Comparison of ENCODE assay signal across 8 cellular contexts in genomic region chr12:113462117-113462774, GRCh38. TPM values are rescaled to one million over a fixed set of nuclear protein-coding genes. Genes with fewer than 3 reads are reported as not detected.
DNase-seq lines count a peak whose midpoint lies in the region; ATAC-seq and TF ChIP-seq lines count a peak whose summit lies in the region.

No MANE protein-coding gene starts in this region.

- 9 to 11% (median 10%) methylated on average over 25 of the region's 25 CpGs for WGBS in stomach, 5 donors

- peaks cover 98% of the 10 kb centered on the region for H3K27me3 Mint-ChIP-seq in neural crest cell (ENCODE audit: low read depth)

- H3K4me1 ChIP-seq in HUES6 (ENCODE audit: control insufficient read depth, insufficient read depth, low read length) (peaks cover 35% of the 10 kb centered on the region), PC-3 (ENCODE audit: insufficient read depth, low read length) (peaks cover 5% of the 10 kb centered on the region; the same call in 1 of the 2 replicates), stomach (peaks cover 40 to 50% (median 45%) of the 10 kb centered on the region in 4 donors)

- no peak for TF ChIP-seq EP300 in stomach (IDR thresholded peaks at IDR 0.05)

- 0 out of 2 replicates have a peak overlapping the region, but pooled peaks have one; percentile 62 for H2AFZ ChIP-seq in PC-3 (ENCODE audit: low read length)

- POLR2A ChIA-PET in PC-3 (lab: Charles Lee; ENCODE audit: unreplicated experiment) = no interaction called here

- no peaks in the 10 kb centered on the region for H3K9me3 Mint-ChIP-seq in neural crest cell

- H3K9me2 ChIP-seq in PC-3 (replicated peaks; ENCODE audit: low read length) = no peaks in the 10 kb centered on the region

- H3K4me2 ChIP-seq in PC-3 (ENCODE audit: low read length) = peak overlapping the region; percentile 66

- no peaks in the 10 kb centered on the region for H4K20me1 ChIP-seq in PC-3 (ENCODE audit: low read length)

- TF ChIP-seq CTCF in PC-3 (conservative IDR thresholded peaks at IDR 0.05; ENCODE audit: low read depth, low read length) = peak; percentile 92
- peak; percentile 88 for TF ChIP-seq CTCF in neural crest cell (conservative IDR thresholded peaks at IDR 0.05)
- peak in 5 of 7 experiments; percentile 23 to 69 (median 57) for TF ChIP-seq CTCF in stomach (IDR thresholded peaks at IDR 0.05)

- H3K4me3 ChIP-seq in HUES6 (ENCODE audit: low read depth, low read length) (peak overlapping the region; percentile 41), PC-3 (ENCODE audit: low read length) (0 out of 2 replicates have a peak overlapping the region, but pooled peaks have one; percentile 29), stomach (peak overlapping the region; percentile 28 to 48 (median 33))

- no peaks in the 10 kb centered on the region for H3K9me3 ChIP-seq in HUES6 (ENCODE audit: control insufficient read depth, insufficient read depth, low read depth, low read length)
- no peaks in the 10 kb centered on the region for H3K9me3 ChIP-seq in PC-3 (ENCODE audit: low read length)
- no peaks in the 10 kb centered on the region for H3K9me3 ChIP-seq in stomach

- H3K4me1 Mint-ChIP-seq in neural crest cell = peaks cover 21% of the 10 kb centered on the region

- H3K36me3 ChIP-seq in HUES6 (ENCODE audit: control insufficient read depth, insufficient read depth, low read length) = no peaks in the 10 kb centered on the region
- no peaks in the 10 kb centered on the region for H3K36me3 ChIP-seq in PC-3 (ENCODE audit: low read depth, low read length)
- H3K36me3 ChIP-seq in stomach = no peaks in the 10 kb centered on the region

- H3K9ac ChIP-seq in HUES6 (ENCODE audit: low read length) (no peak overlapping the region), PC-3 (ENCODE audit: low read length) (no peak overlapping the region)

- CTCF ChIA-PET in PC-3 (lab: Charles Lee) = interaction anchor here (1.0 to 1.1 kb wide), 2 partner anchors 357 to 448 kb away, joined by 5 to 6 read pairs; no protein-coding TSS in a partner anchor

- ATAC-seq in PC-3 = peak; percentile 89
- no peak for ATAC-seq in GM21576 (IDR thresholded peaks at IDR 0.05; ENCODE audit: unreplicated experiment)

- H3F3A ChIP-seq in PC-3 (ENCODE audit: low read length, unreplicated experiment) = no peaks in the 10 kb centered on the region

- H3K36me3 Mint-ChIP-seq in neural crest cell (ENCODE audit: low read depth) = peaks cover 3% of the 10 kb centered on the region

- H3K4me3 Mint-ChIP-seq in neural crest cell = peak overlapping the region; percentile 82

- H3K79me2 ChIP-seq in PC-3 (ENCODE audit: low read length) = no peaks in the 10 kb centered on the region

- peak; percentile 87 for DNase-seq in D341Med (ENCODE audit: low spot score)
- peak; percentile 91 for DNase-seq in PC-3
- DNase-seq in activated T-cell treated with anti-CD3 and anti-CD28 coated beads, Interleukin-2, amount 50 U/mL, for 48 hours = peak; percentile 83 to 84
- DNase-seq in fibroblast of peridontal ligament (ENCODE audit: extremely low read depth) = peak; percentile 72
- peak; percentile 87 for DNase-seq in neural crest cell (ENCODE audit: low read depth, low spot score)
- peak; percentile 82 for DNase-seq in stomach

- intact Hi-C loops in PC-3 (cut with micrococcal nuclease) = loop anchor here (1.0 to 10.0 kb wide), 3 partner anchors 275 to 450 kb away; no protein-coding TSS in a partner anchor
- intact Hi-C loops in stomach (cut with DNase I; ENCODE audit: low total_unique reads) = loop anchor here (10.0 kb wide), 1 partner anchor 453 kb away; no protein-coding TSS in a partner anchor

- H3K27ac Mint-ChIP-seq in neural crest cell (ENCODE audit: unreplicated experiment) = no peak overlapping the region

- no peak overlapping the region for H3K27ac ChIP-seq in HUES6 (ENCODE audit: low read depth, low read length)
- no peak overlapping the region for H3K27ac ChIP-seq in PC-3 (ENCODE audit: low read length)
- no peak overlapping the region for H3K27ac ChIP-seq in stomach

- BruUV-seq in PC-3 (replicated peaks; lab: Mats Ljungman, UMichigan) = no TSS peak

- TF ChIP-seq POLR2A in stomach (IDR thresholded peaks at IDR 0.05) = no peak

- H3K27me3 ChIP-seq in HUES6 (ENCODE audit: control insufficient read depth, insufficient read depth, low read length) = peaks cover 99% of the 10 kb centered on the region
- peaks cover 45% of the 10 kb centered on the region for H3K27me3 ChIP-seq in PC-3 (ENCODE audit: low read length)
- H3K27me3 ChIP-seq in stomach = peaks cover 14 to 99% (median 73%) of the 10 kb centered on the region in 3 donors

RNA-seq across cellular contexts. Expression of gene LHX5, which starts 9.4 kb away (rescaled TPM):
- total RNA-seq in PC-3 (2014; rRNA removed) (0.23 and 0.26 TPM in 2 replicates), neural crest cell (1.5 and 1.8 TPM in 2 replicates), stomach (under 1 TPM in 2 of 5 donors, not detected in 3; 0.29 to 0.45 TPM)
- polyA plus RNA-seq in stomach = 1 to 10 TPM in 1 of 3 donors, under 1 TPM in 2; 0.43 to 1.4 (median 0.61) TPM

RNA-seq across cellular contexts. Expression of gene SDSL, which starts 40.1 kb away (rescaled TPM):
- total RNA-seq in PC-3 (2014; rRNA removed) (14.0 and 19.9 TPM in 2 replicates), neural crest cell (1.5 and 3.3 TPM in 2 replicates), stomach (10 to 100 TPM in 2 of 5 donors, 1 to 10 TPM in 1, not detected in 2; 5.9 to 27.2 (median 16.2) TPM)
- 10 to 100 TPM; 11.8 to 19.6 (median 13.9) TPM for polyA plus RNA-seq in stomach

RNA-seq across cellular contexts. Expression of gene SDS, which starts 58.6 kb away (rescaled TPM):
- not detected in 2 replicates for total RNA-seq in PC-3 (2014; rRNA removed)
- total RNA-seq in neural crest cell = not detected in 2 replicates
- total RNA-seq in stomach = 1 to 10 TPM in 2 of 5 donors, not detected in 3; 1.2 to 4.2 TPM
- 1 to 10 TPM in 2 of 3 donors, under 1 TPM in 1; 0.25 to 4.7 (median 1.4) TPM for polyA plus RNA-seq in stomach
